8 cellular contexts compared by ENCODE assay signal in the genomic region with DNA sequence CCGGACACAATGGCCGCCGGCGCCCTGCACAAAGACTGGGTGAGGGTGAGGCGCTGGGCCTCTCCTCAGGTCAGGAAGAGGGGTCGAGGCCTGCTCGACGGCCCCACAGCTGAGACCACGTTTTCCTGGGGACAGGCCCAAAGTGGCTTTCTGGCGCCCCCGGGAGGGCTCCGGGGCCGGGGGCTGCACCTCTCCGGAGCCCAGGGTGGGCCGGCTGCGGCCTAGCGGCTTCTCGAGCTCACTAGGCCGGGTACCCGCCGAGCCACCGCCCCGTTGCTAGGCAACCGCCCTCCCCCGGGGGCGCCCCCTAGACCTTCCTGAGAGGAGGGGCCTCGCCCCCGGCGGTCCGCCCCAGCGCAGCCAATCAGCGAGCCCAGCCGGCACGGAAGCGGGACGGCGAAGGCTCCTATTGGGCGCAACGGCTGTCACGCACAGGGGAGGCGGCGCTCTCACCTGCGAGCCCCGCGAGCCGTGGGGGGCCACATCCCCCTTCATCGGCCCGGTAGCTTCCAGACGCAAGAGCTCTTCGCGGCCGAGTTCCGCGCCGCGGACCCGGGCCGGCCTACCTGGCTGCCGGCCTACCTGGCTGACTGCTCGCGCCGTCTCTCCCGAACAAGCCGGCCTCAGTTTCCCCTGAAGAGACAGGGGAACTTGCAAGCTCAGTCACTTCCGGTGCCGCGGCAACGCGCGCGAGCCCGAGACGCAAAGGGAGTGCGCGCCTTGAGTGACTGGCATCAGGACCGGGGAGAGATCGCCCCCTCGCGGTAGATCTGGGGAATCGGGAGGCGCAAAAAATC. TPM values are rescaled to one million over a fixed set of nuclear protein-coding genes. Genes with fewer than 3 reads are reported as not detected.
DNase-seq lines count a peak whose midpoint lies in the region; ATAC-seq lines count a peak whose summit lies in the region.

No MANE protein-coding gene starts in this region.

- no peaks in the 10 kb centered on the region for H3K9me3 ChIP-seq in duodenal mucosa (ENCODE audit: control insufficient read depth in 1 of 2, low read length in 2 of 2)

- no peaks in the 10 kb centered on the region for H3K9me3 Mint-ChIP-seq in activated CD4-positive, alpha-beta memory T cell treated with anti-CD3 and anti-CD28 coated beads, Interleukin-2, amount 10 ng/mL, durations not matched to agents 7 days and 5 days

- peak overlapping the region; percentile 95 to 99 for H3K9ac ChIP-seq in duodenal mucosa (ENCODE audit: low read depth in 1 of 2, low read length in 2 of 2)

- peak overlapping the region; percentile 97 for H3K27ac Mint-ChIP-seq in activated CD4-positive, alpha-beta memory T cell treated with anti-CD3 and anti-CD28 coated beads, Interleukin-2, amount 10 ng/mL, durations not matched to agents 7 days and 5 days

- H3K36me3 Mint-ChIP-seq in activated CD4-positive, alpha-beta memory T cell treated with anti-CD3 and anti-CD28 coated beads, Interleukin-2, amount 10 ng/mL, durations not matched to agents 7 days and 5 days (ENCODE audit: low read depth): peaks cover 43% of the 10 kb centered on the region

- POLR2A ChIA-PET in activated CD4-positive, alpha-beta memory T cell treated with anti-CD3 and anti-CD28 coated beads, Interleukin-2, amount 10 ng/mL, durations not matched to agents 7 days and 5 days (lab: Charles Lee): interaction anchor here (0.7 to 10.4 kb wide), 24 partner anchors 10 to 812 kb away, joined by 3 to 213 read pairs (median 4); a partner anchor contains a TSS

- peak overlapping the region; percentile 95 for H3K4me3 Mint-ChIP-seq in activated CD4-positive, alpha-beta memory T cell treated with anti-CD3 and anti-CD28 coated beads, Interleukin-2, amount 10 ng/mL, durations not matched to agents 7 days and 5 days

- peak overlapping the region; percentile 97 for H3K27ac ChIP-seq in duodenal mucosa (ENCODE audit: low read depth, low read length)

- H3K27me3 ChIP-seq in duodenal mucosa (ENCODE audit: control insufficient read depth in 1 of 2, insufficient read depth in 2 of 2, low read length in 2 of 2): no peaks in the 10 kb centered on the region

- peaks cover 30 to 34% of the 10 kb centered on the region in 2 donors for H3K4me1 ChIP-seq in duodenal mucosa (ENCODE audit: control insufficient read depth in 1 of 2, insufficient read depth in 2 of 2, low read length in 2 of 2)

- peak; percentile 97 for DNase-seq in CMK (ENCODE audit: low read depth)
- peak; percentile 97 for DNase-seq in NCI-H774 (lab: John Stamatoyannopoulos, UW)
- peak; percentile 97 for DNase-seq in activated CD4-positive, alpha-beta memory T cell treated with anti-CD3 and anti-CD28 coated beads, Interleukin-2, amount 10 ng/mL, durations not matched to agents 7 days and 5 days
- peak; percentile 98 to 99 for DNase-seq in lung microvascular endothelial cell (ENCODE audit: low read depth in 2 of 2)
- peak; percentile 97 for DNase-seq in stimulated activated CD4-positive, alpha-beta T cell treated with anti-CD3 and anti-CD28 coated beads, TNF-alpha, amount 100 ng/mL, for 4 hours (ENCODE audit: low read depth in 3 of 3)

- ATAC-seq in GM19452 (IDR thresholded peaks at IDR 0.05; ENCODE audit: unreplicated experiment) (peak; percentile 88), HG03575 (IDR thresholded peaks at IDR 0.05; ENCODE audit: extremely low read depth, insufficient number of reproducible peaks, low FRiP score, unreplicated experiment) (peak; percentile 50)

- H3K4me3 ChIP-seq in duodenal mucosa (ENCODE audit: low read depth in 1 of 2, low read length in 2 of 2): peak overlapping the region; percentile 77 to 93

- H3K36me3 ChIP-seq in duodenal mucosa (ENCODE audit: control insufficient read depth in 1 of 2, insufficient read depth in 2 of 2, low read length in 2 of 2): peaks cover 0 to 11% of the 10 kb centered on the region in 2 donors

- H3K4me1 Mint-ChIP-seq in activated CD4-positive, alpha-beta memory T cell treated with anti-CD3 and anti-CD28 coated beads, Interleukin-2, amount 10 ng/mL, durations not matched to agents 7 days and 5 days: peaks cover 31% of the 10 kb centered on the region

- H3K27me3 Mint-ChIP-seq in activated CD4-positive, alpha-beta memory T cell treated with anti-CD3 and anti-CD28 coated beads, Interleukin-2, amount 10 ng/mL, durations not matched to agents 7 days and 5 days: no peaks in the 10 kb centered on the region

- CTCF ChIA-PET in activated CD4-positive, alpha-beta memory T cell treated with anti-CD3 and anti-CD28 coated beads, Interleukin-2, amount 10 ng/mL, durations not matched to agents 7 days and 5 days (lab: Charles Lee): interaction anchor here (0.6 to 10.8 kb wide), 47 partner anchors 11 to 1010 kb away, joined by 3 to 609 read pairs (median 8); a partner anchor contains a TSS

RNA-seq across cellular contexts. Expression of a gene that starts 0.8 kb away (rescaled TPM):
- total RNA-seq in activated CD4-positive, alpha-beta memory T cell treated with anti-CD3 and anti-CD28 coated beads, Interleukin-2, amount 10 ng/mL, durations not matched to agents 7 days and 5 days: 10 to 100 TPM; 67.7 to 72.5 TPM
- total RNA-seq in lung microvascular endothelial cell: 36.0 and 40.7 TPM in 2 replicates

RNA-seq across cellular contexts. Expression of a gene that starts 15.6 kb away (rescaled TPM):
- total RNA-seq in activated CD4-positive, alpha-beta memory T cell treated with anti-CD3 and anti-CD28 coated beads, Interleukin-2, amount 10 ng/mL, durations not matched to agents 7 days and 5 days: 100 to 1,000 TPM; 137 to 138 TPM
- 5.8 and 18.1 TPM in 2 replicates for total RNA-seq in lung microvascular endothelial cell

Comparison
In these comparisons a context has a peak if more than half of its experiments do, and no peak if none do; other contexts are left out.
1. Peak in every context shown above with its lines: DNase-seq, ATAC-seq, H3K4me3 ChIP-seq and H3K27ac ChIP-seq.